In the genomic region with DNA sequence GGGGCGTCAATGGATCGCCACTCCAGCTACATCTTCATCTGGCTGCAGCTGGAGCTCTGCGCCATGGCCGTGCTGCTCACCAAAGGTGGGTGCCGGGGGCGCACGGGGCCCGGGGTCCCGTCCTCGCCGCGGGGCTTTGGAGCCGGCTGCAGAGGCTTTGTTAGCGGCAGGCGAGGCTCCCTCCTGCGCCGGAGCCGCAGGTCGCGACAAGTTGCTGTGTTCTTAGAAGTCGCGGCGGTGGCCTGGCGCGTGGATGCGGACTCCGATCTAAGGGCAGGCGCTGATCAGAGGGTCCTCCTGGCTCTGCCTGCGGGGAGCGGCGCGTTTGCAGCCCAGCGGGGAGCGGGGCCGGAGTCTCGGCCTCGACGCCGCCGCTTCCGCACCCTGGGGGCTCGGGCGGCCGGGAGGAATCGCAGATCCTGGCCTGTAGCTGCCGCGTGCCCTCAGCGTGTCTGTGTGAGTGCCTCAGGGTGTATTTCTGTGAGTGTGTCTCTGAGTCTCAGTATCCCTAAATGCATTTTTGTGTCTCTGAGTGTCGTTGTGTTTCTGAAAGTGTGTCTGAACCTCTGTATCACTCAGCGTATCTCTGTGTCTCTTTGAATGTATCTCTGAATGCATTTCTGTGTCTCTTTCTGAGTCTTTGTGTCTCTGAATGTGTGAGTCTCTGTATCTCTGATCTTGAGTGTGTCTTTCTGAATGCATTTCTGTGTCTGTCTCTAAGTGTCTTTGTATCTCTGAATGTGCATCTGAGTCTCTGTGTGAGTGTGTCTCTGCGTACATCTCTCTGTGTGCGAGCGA, we compare ENCODE assay signal across 1 cellular context.
TF ChIP-seq lines count a peak whose summit lies in the region.

No MANE protein-coding gene starts in this region.

TF ChIP-seq in H1, 55 proteins besides CTCF, POLR2A, EP300 and RAD21:
- TF ChIP-seq RBBP5 (IDR thresholded peaks at IDR 0.05; ENCODE audit: borderline replicate concordance, low read depth, low read length) (0 out of 2 replicates have a peak, but pooled peaks have one; percentile 45), SIX5 (IDR thresholded peaks at IDR 0.05; ENCODE audit: low read depth, low read length) (no peak), KDM4A (IDR thresholded peaks at IDR 0.05; ENCODE audit: low read depth, low read length, severe bottlenecking) (peak; percentile 85), SIN3A (conservative IDR thresholded peaks at IDR 0.05 in 1 of 2, IDR thresholded peaks at IDR 0.05 in 1 of 2; ENCODE audit: low read depth in 1 of 2, low read length in 2 of 2) (no peak), TAF1 (IDR thresholded peaks at IDR 0.05; ENCODE audit: low read depth, low read length) (no peak), ASH2L (IDR thresholded peaks at IDR 0.05; ENCODE audit: low read length) (peak; percentile 71), ZNF274 (IDR thresholded peaks at IDR 0.05; ENCODE audit: borderline replicate concordance, extremely low read depth, low read length) (no peak)
- TF ChIP-seq, protein P1, sequence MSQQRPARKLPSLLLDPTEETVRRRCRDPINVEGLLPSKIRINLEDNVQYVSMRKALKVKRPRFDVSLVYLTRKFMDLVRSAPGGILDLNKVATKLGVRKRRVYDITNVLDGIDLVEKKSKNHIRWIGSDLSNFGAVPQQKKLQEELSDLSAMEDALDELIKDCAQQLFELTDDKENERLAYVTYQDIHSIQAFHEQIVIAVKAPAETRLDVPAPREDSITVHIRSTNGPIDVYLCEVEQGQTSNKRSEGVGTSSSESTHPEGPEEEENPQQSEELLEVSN (IDR thresholded peaks at IDR 0.05), result peak; percentile 23; the same call in 1 of the 2 replicates
- TF ChIP-seq, protein P2, sequence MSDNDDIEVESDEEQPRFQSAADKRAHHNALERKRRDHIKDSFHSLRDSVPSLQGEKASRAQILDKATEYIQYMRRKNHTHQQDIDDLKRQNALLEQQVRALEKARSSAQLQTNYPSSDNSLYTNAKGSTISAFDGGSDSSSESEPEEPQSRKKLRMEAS (IDR thresholded peaks at IDR 0.05), result peak; percentile 48
TF ChIP-seq in H1: peak in this region for 5.
